ENCODE assay signal across 26 cellular contexts in the genomic region with DNA sequence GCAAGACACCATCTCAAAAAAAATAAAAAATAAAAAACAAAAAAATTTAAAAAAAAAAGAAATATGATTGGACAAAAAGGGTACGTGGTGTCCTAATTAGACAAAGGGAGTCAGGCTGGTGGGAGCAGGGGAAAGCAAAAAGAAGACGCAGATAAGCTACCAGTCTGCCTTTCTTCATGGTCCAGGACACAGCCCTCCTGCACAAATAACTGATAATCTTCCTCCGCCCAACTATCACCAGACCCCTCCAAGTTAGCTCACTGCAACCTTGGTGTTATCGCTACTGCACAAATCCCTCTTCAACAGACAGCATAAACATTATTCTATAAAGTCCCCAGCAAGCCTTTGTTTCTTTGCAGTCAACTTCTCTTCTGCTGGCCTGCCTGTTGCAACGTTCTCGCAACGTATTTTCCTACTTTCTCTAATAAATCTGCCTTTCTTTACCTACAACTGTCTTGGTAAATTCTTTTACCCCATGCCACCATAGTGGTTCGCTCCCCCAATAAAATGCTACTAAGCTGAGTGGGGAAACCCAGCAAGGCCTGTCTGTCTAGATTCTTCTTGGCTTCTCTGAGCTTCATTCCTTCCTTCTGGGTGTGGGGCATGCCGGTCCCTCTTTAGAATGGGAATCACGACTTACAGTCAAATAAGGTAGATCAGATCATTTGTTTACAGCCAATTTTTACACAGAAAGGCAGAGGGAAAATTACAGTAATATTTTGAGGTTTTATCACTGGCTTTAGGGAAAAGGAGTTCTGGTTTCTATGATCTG. TPM values are rescaled to one million over a fixed set of nuclear protein-coding genes. Genes with fewer than 3 reads are reported as not detected.
"Had no signal": no experiment of that assay in that cellular context is flagged by ENCODE, and none has a peak within 500 bp of the region (broad histone marks: within the 10 kb centered on the region; RNA-seq: fewer than 3 reads in every experiment).

No MANE protein-coding gene starts in this region.

- H3K4me1 ChIP-seq: ascending aorta had no signal

- H3K36me3 Mint-ChIP-seq: activated naive CD8-positive, alpha-beta T cell; naive thymus-derived CD8-positive, alpha-beta T cell; neural progenitor cell had no signal

- H3K4me3 ChIP-seq: adrenal gland, ascending aorta, esophagus muscularis mucosa, left ventricle myocardium inferior, neural progenitor cell, sigmoid colon had no signal

- H2AFZ ChIP-seq: neural progenitor cell had no signal

- H3K27ac Mint-ChIP-seq: activated naive CD8-positive, alpha-beta T cell; activated T-cell treated with anti-CD3 and anti-CD28 coated beads, Interleukin-2, amount 50 U/mL, for 24 hours; activated T-helper 17 cell treated with anti-CD3 and anti-CD28 coated beads, Interleukin-2, amount 50 U/mL, for 72 hours; effector memory CD8-positive, alpha-beta T cell; naive thymus-derived CD8-positive, alpha-beta T cell; neural progenitor cell had no signal

- H3K27ac ChIP-seq: adrenal gland, ascending aorta, brain microvascular endothelial cell, esophagus muscularis mucosa, left ventricle myocardium inferior, neural progenitor cell, sigmoid colon had no signal

- H3K9me3 Mint-ChIP-seq: activated T-cell treated with anti-CD3 and anti-CD28 coated beads, Interleukin-2, amount 50 U/mL, for 24 hours; activated T-helper 17 cell treated with anti-CD3 and anti-CD28 coated beads, Interleukin-2, amount 50 U/mL, for 72 hours; effector memory CD8-positive, alpha-beta T cell; naive thymus-derived CD8-positive, alpha-beta T cell; neural progenitor cell had no signal

- FAIRE-seq: endothelial cell of umbilical vein, frontal cortex had no signal

- H3K9ac ChIP-seq: neural progenitor cell had no signal

- H3K4me2 ChIP-seq: neural progenitor cell had no signal

- DNase-seq: activated CD4-positive, alpha-beta T cell treated with anti-CD3 and anti-CD28 coated beads, Interleukin-2, amount 50 U/mL, for 1 hour; activated T-cell treated with anti-CD3 and anti-CD28 coated beads, Interleukin-2, amount 50 U/mL, for 24 hours; adrenal gland; brain microvascular endothelial cell; central memory CD4-positive, alpha-beta T cell; effector memory CD8-positive, alpha-beta T cell; glutamatergic neuron; hippocampal formation; left ventricle myocardium inferior; naive thymus-derived CD8-positive, alpha-beta T cell; posterior cingulate gyrus; sigmoid colon; stimulated activated CD4-positive, alpha-beta T cell treated with anti-CD3 and anti-CD28 coated beads, Interleukin-2, amount 100 ng/mL, for 48 hours; stimulated activated naive CD4-positive, alpha-beta T cell treated with Interleukin-2 at 50 U/mL for 16 hours; T-helper 9 cell had no signal

- H3K9me3 ChIP-seq: adrenal gland, ascending aorta, esophagus muscularis mucosa, left ventricle myocardium inferior, sigmoid colon had no signal

- H3K27me3 Mint-ChIP-seq: activated T-helper 17 cell treated with anti-CD3 and anti-CD28 coated beads, Interleukin-2, amount 50 U/mL, for 72 hours had no signal

- ATAC-seq: activated T-helper 17 cell treated with anti-CD3 and anti-CD28 coated beads, Interleukin-2, amount 50 U/mL, for 72 hours; effector memory CD8-positive, alpha-beta T cell; naive thymus-derived CD8-positive, alpha-beta T cell had no signal

- H3K36me3 ChIP-seq: adrenal gland, ascending aorta, brain microvascular endothelial cell, esophagus muscularis mucosa, left ventricle myocardium inferior, neural progenitor cell, sigmoid colon had no signal

- H3K27me3 ChIP-seq: adrenal gland, ascending aorta, brain microvascular endothelial cell, esophagus muscularis mucosa, sigmoid colon had no signal

- H3K4me3 Mint-ChIP-seq: activated naive CD8-positive, alpha-beta T cell; activated T-cell treated with anti-CD3 and anti-CD28 coated beads, Interleukin-2, amount 50 U/mL, for 24 hours; activated T-helper 17 cell treated with anti-CD3 and anti-CD28 coated beads, Interleukin-2, amount 50 U/mL, for 72 hours; effector memory CD8-positive, alpha-beta T cell; naive thymus-derived CD8-positive, alpha-beta T cell; neural progenitor cell had no signal

RNA-seq across cellular contexts. Expression of a gene that starts 17.9 kb away (rescaled TPM):
- total RNA-seq: activated T-helper 17 cell treated with anti-CD3 and anti-CD28 coated beads, Interleukin-2, amount 50 U/mL, for 72 hours; adrenal gland; ascending aorta; dermis microvascular lymphatic vessel endothelial cell; endothelial cell of umbilical vein; esophagus muscularis mucosa; frontal cortex; left ventricle myocardium inferior; naive thymus-derived CD8-positive, alpha-beta T cell; renal cortical epithelial cell; sigmoid colon; T-helper 1 cell treated with Interleukin-12 subunit alpha and Interleukin-12 subunit beta and Interleukin-4 antibody, amounts not matched to agents 30 ng/mL and 1 ng/mL, for 36 hours; ureter had no signal
- polyA plus RNA-seq: endothelial cell of umbilical vein; naive thymus-derived CD8-positive, alpha-beta T cell; sigmoid colon had no signal
